Comparison of ENCODE assay signal across 8 cellular contexts in genomic region chr17:42552736-42553135, GRCh38. TPM values are rescaled to one million over a fixed set of nuclear protein-coding genes. Genes with fewer than 3 reads are reported as not detected.
DNase-seq lines count a peak whose midpoint lies in the region; ATAC-seq, FAIRE-seq and TF ChIP-seq lines count a peak whose summit lies in the region.
"Not testable (repeated sequence)": the region's sequence is repeated elsewhere in the genome, so short reads cannot be mapped to it uniquely, and the experiment has no call there.

TSS of gene HSD17B1 (plus strand) at chr17:42552923. CDS start at chr17:42552934, 11 bp downstream.

- BruUV-seq in HepG2 (replicated peaks; lab: Mats Ljungman, UMichigan), result not testable (repeated sequence)

- not testable (repeated sequence) for DNase-seq in CD14-positive monocyte (ENCODE audit: low spot score); astrocyte of the spinal cord (ENCODE audit: low read depth, low spot score); HepG2 (ENCODE audit: low spot score); testis

- POLR2A ChIA-PET in HepG2 (lab: Yijun Ruan, JAX), result interaction anchor here (1.6 to 4.4 kb wide), 5 partner anchors 11 to 57 kb away, joined by 4 to 80 read pairs (median 47); partner anchors contain the start of genes COASY, MLX, NAGLU and PSMC3IP

- H3K4me1 Mint-ChIP-seq in CD14-positive monocyte, result peaks cover 35% of the 10 kb centered on the region

- H3K79me2 ChIP-seq in HepG2 (ENCODE audit: insufficient read depth, low read length), result peaks cover 18% of the 10 kb centered on the region

- H3K4me3 ChIP-seq in HUES64 (ENCODE audit: low read length) (peak within 1 kb of the TSS; percentile 91), WI38 (ENCODE audit: low read depth, low read length) (peak within 1 kb of the TSS; percentile 81), astrocyte of the spinal cord (ENCODE audit: low read depth, low read length) (peak within 1 kb of the TSS; percentile 76), esophagus (ENCODE audit: low read depth in 1 of 2, low read length in 2 of 2) (peak within 1 kb of the TSS; percentile 79 to 88), HepG2 (replicated peaks in 1 of 3; ENCODE audit: insufficient read depth in 1 of 3, low read depth in 2 of 3, low read length in 3 of 3) (peak within 1 kb of the TSS; percentile 88 to 100 (median 94); a peak in 5 of 6 replicates), neutrophil (ENCODE audit: low read depth in 1 of 2, low read length in 1 of 2) (peak within 1 kb of the TSS; percentile 77 to 83), testis (peak within 1 kb of the TSS in 1 of 2 donors; percentile 83)

- H3K27ac Mint-ChIP-seq in CD14-positive monocyte, result peak within 1 kb of the TSS in 4 of 7 donors; percentile 9 to 91 (median 70)

- H3K4me1 ChIP-seq in HUES64 (ENCODE audit: insufficient read depth, low read length), result not testable (repeated sequence)
- peaks cover 5 to 16% of the 10 kb centered on the region in 2 donors for H3K4me1 ChIP-seq in esophagus (ENCODE audit: control insufficient read depth in 2 of 2, insufficient read depth in 2 of 2, low read length in 1 of 2)
- H3K4me1 ChIP-seq in HepG2 (ENCODE audit: insufficient read depth, low read length), result peaks cover 57% of the 10 kb centered on the region
- peaks cover 19 to 24% of the 10 kb centered on the region in 2 experiments for H3K4me1 ChIP-seq in neutrophil (ENCODE audit: control insufficient read depth in 1 of 2, insufficient read depth in 1 of 2, low read depth in 1 of 2, low read length in 1 of 2)
- H3K4me1 ChIP-seq in testis, result peaks cover 18% of the 10 kb centered on the region

- H3K27me3 Mint-ChIP-seq in CD14-positive monocyte (ENCODE audit: low read depth in 3 of 3), result peaks cover 16 to 20% (median 17%) of the 10 kb centered on the region in 3 donors

- H3K9me3 ChIP-seq in HUES64 (ENCODE audit: insufficient read depth, low read depth, low read length); esophagus (ENCODE audit: control insufficient read depth in 2 of 2, insufficient read depth in 1 of 2, low read depth in 1 of 2, low read length in 1 of 2); HepG2 (ENCODE audit: low read length); neutrophil; testis: not testable (repeated sequence)

- CTCF ChIA-PET in HepG2 (lab: Yijun Ruan, JAX; ENCODE audit: low intra/inter-chr PET ratio, low total read pairs), result not testable (repeated sequence)

- 96% methylated on average over 15 of the region's 15 CpGs for WGBS in HUES64
- WGBS in esophagus, 2 donors, result 80 to 83% methylated on average over 14 to 15 of the region's 15 CpGs
- 93% methylated on average over 15 of the region's 15 CpGs for WGBS in HepG2 (ENCODE audit: low lambda C conversion rate)
- WGBS in testis, 2 donors, result 63 to 64% methylated on average over 10 to 15 of the region's 15 CpGs

- H3K36me3 ChIP-seq in HUES64 (ENCODE audit: insufficient read depth, low read length); esophagus (ENCODE audit: control insufficient read depth in 2 of 2, insufficient read depth in 2 of 2, low read length in 1 of 2); HepG2 (replicated peaks in 1 of 2; ENCODE audit: control insufficient read depth in 1 of 2, insufficient read depth in 2 of 2, low read length in 2 of 2); neutrophil; testis (ENCODE audit: low read depth, missing control alignments): not testable (repeated sequence)

- peak within 1 kb of the TSS; percentile 100 for H3K4me2 ChIP-seq in HepG2 (ENCODE audit: low read depth, low read length)

- FAIRE-seq in HepG2 (lab: Jason Lieb, UNC), result not testable (repeated sequence)

- H3K9me3 Mint-ChIP-seq in CD14-positive monocyte, result not testable (repeated sequence)

- TF ChIP-seq RAD21 in HepG2 (CRISPR knock-in tag; IDR thresholded peaks at IDR 0.05), result not testable (repeated sequence)

- not testable (repeated sequence) for H3K27ac ChIP-seq in HUES64 (ENCODE audit: low read depth, low read length)
- H3K27ac ChIP-seq in esophagus (ENCODE audit: low read depth in 2 of 2, low read length in 1 of 2) (peak within 1 kb of the TSS; percentile 94 to 95), HepG2 (ENCODE audit: extremely low read length, insufficient read depth, low read length) (peak within 1 kb of the TSS; percentile 87), neutrophil (peak within 1 kb of the TSS; percentile 84), testis (peak within 1 kb of the TSS; percentile 8 to 86)

- ATAC-seq in HepG2, result not testable (repeated sequence)

- not testable (repeated sequence) for H2AFZ ChIP-seq in HepG2 (ENCODE audit: low read length)

- H3K36me3 Mint-ChIP-seq in CD14-positive monocyte, result peaks cover 7 to 16% of the 10 kb centered on the region in 2 donors

- H3K9ac ChIP-seq in HUES64 (ENCODE audit: low read depth, low read length), result not testable (repeated sequence)
- H3K9ac ChIP-seq in HepG2 (ENCODE audit: insufficient read depth, low read depth, low read length), result peak within 1 kb of the TSS; percentile 97

- in situ Hi-C loops in astrocyte of the spinal cord (cut with HindIII; ENCODE audit: low sequenced_read_pairs); HepG2 (cut with HindIII; ENCODE audit: extremely low pct_ligation_motif_present, low pct_unique_long_range_greater_than_20kb): not testable (repeated sequence)

- TF ChIP-seq EP300 in HepG2 (IDR thresholded peaks at IDR 0.05; ENCODE audit: low read depth in 2 of 2, low read length in 2 of 2); HepG2 (CRISPR knock-in tag; IDR thresholded peaks at IDR 0.05; ENCODE audit: borderline replicate concordance): not testable (repeated sequence)

- TF ChIP-seq CTCF in CD14-positive monocyte (IDR thresholded peaks at IDR 0.05); WI38 (IDR thresholded peaks at IDR 0.05; ENCODE audit: low read depth, low read length); astrocyte of the spinal cord (IDR thresholded peaks at IDR 0.05; ENCODE audit: low read depth, low read length); HepG2 (CRISPR knock-in tag; IDR thresholded peaks at IDR 0.05); neutrophil (IDR thresholded peaks at IDR 0.05); testis (IDR thresholded peaks at IDR 0.05): not testable (repeated sequence)

- intact Hi-C loops in CD14-positive monocyte (cut with micrococcal nuclease); HepG2 (cut with micrococcal nuclease; ENCODE audit: unreplicated experiment); testis (cut with DNase I; ENCODE audit: low total_unique reads): not testable (repeated sequence)

- H3K27me3 ChIP-seq in HUES64 (ENCODE audit: insufficient read depth, low read length); esophagus (ENCODE audit: control insufficient read depth in 1 of 2, insufficient read depth in 2 of 2, low read length in 2 of 2); HepG2 (ENCODE audit: control insufficient read depth in 1 of 2, insufficient read depth in 2 of 2, low read length in 2 of 2); testis: not testable (repeated sequence)
- H3K27me3 ChIP-seq in neutrophil, result peaks cover 17% of the 10 kb centered on the region

- TF ChIP-seq POLR2A in HepG2 (IDR thresholded peaks at IDR 0.05; ENCODE audit: insufficient read depth in 1 of 2, low read depth in 2 of 2, low read length in 2 of 2); testis (IDR thresholded peaks at IDR 0.05): not testable (repeated sequence)

- H4K20me1 ChIP-seq in HepG2 (ENCODE audit: insufficient read depth, low read length), result not testable (repeated sequence)

- peak within 1 kb of the TSS; percentile 94 to 97 for H3K4me3 Mint-ChIP-seq in CD14-positive monocyte

TF ChIP-seq in HepG2, 621 proteins besides CTCF, POLR2A, EP300 and RAD21:
- 0 out of 2 replicates have a peak, but pooled peaks have one; percentile 6 for TF ChIP-seq ZSCAN21 (CRISPR knock-in tag; IDR thresholded peaks at IDR 0.05; ENCODE audit: borderline replicate concordance)

RNA-seq across cellular contexts. Expression of gene HSD17B1, which starts in this region (rescaled TPM):
- polyA plus RNA-seq in CD14-positive monocyte, result under 1 TPM; 0.19 to 0.27 TPM
- 0.55 TPM for polyA plus RNA-seq in HUES64 (2013, experiment 1 of 2)
- 0.63 TPM for polyA plus RNA-seq in HUES64 (2013, experiment 2 of 2)
- polyA plus RNA-seq in esophagus, result 1 to 10 TPM; 4.0 to 9.0 TPM
- total RNA-seq in HepG2 (2016; rRNA removed; fragmentation: Illumina TruSeq; extraction: Trizol), result 0.77 and 0.93 TPM in 2 replicates
- 0.88 and 1.6 TPM in 2 replicates for total RNA-seq in HepG2 (2016; cell fraction: cytosol; rRNA removed; fragmentation: Illumina TruSeq; extraction: Trizol; ENCODE audit: low read depth)
- total RNA-seq in HepG2 (2016; cell fraction: insoluble cytoplasmic fraction; rRNA removed; fragmentation: Illumina TruSeq; extraction: Trizol), result 1.00 and 1.1 TPM in 2 replicates
- total RNA-seq in HepG2 (2016; cell fraction: membrane; rRNA removed; fragmentation: Illumina TruSeq; extraction: Trizol), result 0.71 and 0.90 TPM in 2 replicates
- total RNA-seq in HepG2 (2016; cell fraction: nucleus; rRNA removed; fragmentation: Illumina TruSeq; extraction: Trizol), result 0.53 and 1.1 TPM in 2 replicates
- 0.34 and 0.54 TPM in 2 replicates for polyA plus RNA-seq in HepG2 (2011; rRNA removed)
- 0.22 and 0.75 TPM in 2 replicates for polyA plus RNA-seq in HepG2 (2011; cell fraction: cytosol; rRNA removed)
- polyA plus RNA-seq in HepG2 (2011; cell fraction: nucleus; rRNA removed), result 2.1 and 2.9 TPM in 2 replicates
- polyA plus RNA-seq in HepG2 (2012), result 3.1 and 4.6 TPM in 2 replicates
- 0.66 and 0.93 TPM in 2 replicates for polyA plus RNA-seq in HepG2 (2016; cell fraction: cytosol; fragmentation: Illumina TruSeq; extraction: Trizol; ENCODE audit: low read depth)
- polyA plus RNA-seq in HepG2 (2016; cell fraction: insoluble cytoplasmic fraction; fragmentation: Illumina TruSeq; extraction: Trizol; ENCODE audit: low read depth), result 0.40 and 0.55 TPM in 2 replicates
- 0.49 TPM in 2 replicates for polyA plus RNA-seq in HepG2 (2016; cell fraction: membrane; fragmentation: Illumina TruSeq; extraction: Trizol; ENCODE audit: low read depth)
- 1.3 and 1.4 TPM in 2 replicates for polyA plus RNA-seq in HepG2 (2016; cell fraction: nucleus; fragmentation: Illumina TruSeq; extraction: Trizol; ENCODE audit: insufficient read depth, low read depth)
- 0.94 and 1.4 TPM in 2 replicates for polyA minus RNA-seq in HepG2 (2011; rRNA and poly(A)+ RNA removed; ENCODE audit: low replicate concordance)
- polyA minus RNA-seq in HepG2 (2011; cell fraction: cytosol; rRNA and poly(A)+ RNA removed), result 0.62 and 0.89 TPM in 2 replicates
- 1.2 and 1.3 TPM in 2 replicates for polyA minus RNA-seq in HepG2 (2011; cell fraction: nucleus; rRNA and poly(A)+ RNA removed)
- total RNA-seq in testis, result 10 to 100 TPM; 13.8 to 14.4 TPM
- polyA plus RNA-seq in testis (ENCODE audit: insufficient read depth, low read depth, low replicate concordance), result 7.1 TPM
